In the genomic region with DNA sequence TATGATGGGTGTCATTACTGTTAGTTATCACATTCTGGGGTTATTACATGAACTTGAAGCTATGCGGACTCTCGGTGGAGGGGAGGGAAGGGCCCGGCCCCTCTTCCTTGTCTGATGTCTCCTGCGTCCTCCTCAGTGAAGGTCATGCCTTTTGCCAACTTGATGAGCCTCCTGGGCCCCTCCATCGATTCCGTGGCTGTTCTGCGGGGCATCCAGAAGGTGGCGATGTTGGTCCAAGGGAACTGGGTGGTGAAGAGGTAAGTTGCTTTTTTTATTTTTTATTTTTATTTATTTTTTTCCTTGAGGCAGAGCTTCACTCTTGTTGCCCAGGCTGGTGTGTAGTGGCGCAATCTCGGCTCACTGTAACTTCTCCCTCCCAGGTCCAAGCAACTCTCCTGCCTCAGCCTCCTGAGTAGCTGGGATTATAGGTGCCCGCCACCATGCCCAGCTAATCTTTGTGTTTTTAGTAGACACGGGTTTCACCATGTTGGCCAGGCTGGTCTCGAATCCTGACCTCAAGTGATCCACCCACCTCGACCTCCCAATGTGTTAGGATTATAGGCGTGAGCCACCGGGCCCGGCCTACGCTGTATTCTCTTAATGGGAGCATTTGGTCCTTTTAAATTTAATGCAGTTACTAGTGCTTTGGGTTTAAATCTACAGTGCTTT, we compare ENCODE assay signal across 8 cellular contexts. TPM values are rescaled to one million over a fixed set of nuclear protein-coding genes. Genes with fewer than 3 reads are reported as not detected.
A peak's percentile ranks its signal among the peaks of the same experiment; 100 is the strongest.
DNase-seq lines count a peak whose midpoint lies in the region; ATAC-seq and TF ChIP-seq lines count a peak whose summit lies in the region.

No MANE protein-coding gene starts in this region.

- DNase-seq in COLO829 (ENCODE audit: low spot score) (peak; percentile 28), omental fat pad (ENCODE audit: low spot score) (no peak)
- peak; percentile 33 to 47 for DNase-seq in activated CD4-positive, alpha-beta T cell treated with anti-CD3 and anti-CD28 coated beads for 24 hours (ENCODE audit: low read depth in 2 of 2)
- peak; percentile 59 for DNase-seq in effector CD4-positive, alpha-beta T cell

- H3K27ac ChIP-seq in KMS-11 (no peak overlapping the region), parathyroid adenoma (no peak overlapping the region)

- TF ChIP-seq CTCF in KMS-11 (conservative IDR thresholded peaks at IDR 0.05; ENCODE audit: low read depth, low read length), result peak; percentile 75
- TF ChIP-seq CTCF in parathyroid adenoma (IDR thresholded peaks at IDR 0.05), result peak; percentile 42
- no peak for TF ChIP-seq CTCF in omental fat pad (IDR thresholded peaks at IDR 0.05)

- H2AFZ ChIP-seq in KMS-11 (ENCODE audit: low read depth) (no peak overlapping the region), parathyroid adenoma (no peak overlapping the region)

- no peaks in the 10 kb centered on the region for H4K20me1 ChIP-seq in KMS-11 (ENCODE audit: insufficient read depth)

- no peak overlapping the region for H3K9ac ChIP-seq in KMS-11
- no peak overlapping the region for H3K9ac ChIP-seq in parathyroid adenoma

- H3K27me3 ChIP-seq in KMS-11 (ENCODE audit: insufficient read depth, low read depth) (no peaks in the 10 kb centered on the region), parathyroid adenoma (ENCODE audit: control insufficient read depth, insufficient read depth, low read length) (no peaks in the 10 kb centered on the region)

- H3K4me3 ChIP-seq in KMS-11 (IDR thresholded peaks at IDR 0.05; ENCODE audit: insufficient read depth, low read depth, low read length) (no peak overlapping the region), parathyroid adenoma (ENCODE audit: low read depth, low read length) (no peak overlapping the region)

- H3K9me3 ChIP-seq in parathyroid adenoma (ENCODE audit: control insufficient read depth, low read length), result no peaks in the 10 kb centered on the region

- H3K4me1 ChIP-seq in KMS-11 (ENCODE audit: low read depth, poor library complexity, severe bottlenecking), result no peaks in the 10 kb centered on the region
- H3K4me1 ChIP-seq in parathyroid adenoma, result no peaks in the 10 kb centered on the region

- H3K36me3 ChIP-seq in KMS-11 (ENCODE audit: insufficient read depth) (peaks cover 11% of the 10 kb centered on the region; the same call in 1 of the 2 replicates), parathyroid adenoma (ENCODE audit: control insufficient read depth, insufficient read depth, low read length) (no peaks in the 10 kb centered on the region)

- H3K4me2 ChIP-seq in KMS-11 (no peak overlapping the region), parathyroid adenoma (ENCODE audit: low read length) (no peak overlapping the region)

- no peak for ATAC-seq in GM19463 (IDR thresholded peaks at IDR 0.05; ENCODE audit: unreplicated experiment)
- ATAC-seq in HG02885 (IDR thresholded peaks at IDR 0.05; ENCODE audit: poor library complexity, unreplicated experiment), result no peak
- ATAC-seq in omental fat pad (ENCODE audit: low FRiP score), result no peak

- H3K79me2 ChIP-seq in KMS-11 (ENCODE audit: insufficient read depth, low read depth) (no peaks in the 10 kb centered on the region; the same call in 1 of the 2 replicates), parathyroid adenoma (peaks cover 21% of the 10 kb centered on the region)

RNA-seq across cellular contexts. Expression of a gene that starts 21.6 kb away (rescaled TPM):
- 10 to 100 TPM; 46.3 to 73.4 (median 54.0) TPM for total RNA-seq in omental fat pad

RNA-seq across cellular contexts. Expression of a gene that starts 55.6 kb away (rescaled TPM):
- 10 to 100 TPM; 20.1 to 26.8 (median 25.3) TPM for total RNA-seq in omental fat pad

Comparison
In these comparisons a context has a peak if more than half of its experiments do, and no peak if none do; other contexts are left out.
1. CTCF ChIP-seq: peak in KMS-11 (single experiment) and parathyroid adenoma (single experiment); none in omental fat pad (0 of 3).